Comparison of ENCODE assay signal across 16 cellular contexts in genomic region chr1:164868990-164869389, GRCh38.
DNase-seq lines count a peak whose midpoint lies in the region; ATAC-seq and TF ChIP-seq lines count a peak whose summit lies in the region.
"Had no signal": no experiment of that assay in that cellular context is flagged by ENCODE, and none has a peak within 500 bp of the region (broad histone marks: within the 10 kb centered on the region; RNA-seq: fewer than 3 reads in every experiment).

No MANE protein-coding gene starts in this region.

- H2AFZ ChIP-seq in mammary epithelial cell (ENCODE audit: low read depth, low read length), result no peak overlapping the region

- no peaks in the 10 kb centered on the region for H3K79me2 ChIP-seq in mammary epithelial cell (ENCODE audit: insufficient read depth, low read length)

- intact Hi-C loops in MCF 10A (cut with micrococcal nuclease), result no loop called here
- intact Hi-C loops in breast epithelium (cut with DNase I; ENCODE audit: low total_unique reads), result no loop called here
- intact Hi-C loops in mammary epithelial cell (cut with micrococcal nuclease), result no loop called here
- intact Hi-C loops in prostate gland (cut with DNase I), result no loop called here
- intact Hi-C loops in Right ventricle myocardium inferior (cut with DNase I), result no loop called here

- TF ChIP-seq CTCF in MCF 10A (IDR thresholded peaks at IDR 0.05; ENCODE audit: unreplicated experiment) (no peak), breast epithelium (IDR thresholded peaks at IDR 0.05) (no peak), mammary epithelial cell (conservative IDR thresholded peaks at IDR 0.05 in 1 of 2, IDR thresholded peaks at IDR 0.05 in 1 of 2; ENCODE audit: extremely low read depth in 1 of 2, insufficient read depth in 1 of 2, low read depth in 1 of 2, low read length in 2 of 2) (no peak), epithelial cell of esophagus (IDR thresholded peaks at IDR 0.05; ENCODE audit: insufficient read depth, low read depth, low read length, missing control alignments) (no peak), prostate gland (IDR thresholded peaks at IDR 0.05) (no peak)

- DNase-seq in MCF 10A (ENCODE audit: unreplicated experiment) (peak; percentile 39), breast epithelium (ENCODE audit: low spot score in 2 of 2) (no peak), mammary epithelial cell (peak; percentile 11), epithelial cell of esophagus (ENCODE audit: low read depth) (peak; percentile 41), prostate gland (ENCODE audit: low spot score) (peak; percentile 27), T-cell (no peak), Right ventricle myocardium inferior (ENCODE audit: missing footprints) (no peak), NCI-H446 treated with DMSO at 0.1 percent for 48 hours (lab: John Stamatoyannopoulos, UW) (no peak)
- DNase-seq: C1 segment of cervical spinal cord; Calu3; CD4-positive, alpha-beta memory T cell; COR-L47; DMS53; GF-D8; GOT3; HCEC 1CT had no signal

- H3K27ac ChIP-seq in breast epithelium, result no peak overlapping the region
- H3K27ac ChIP-seq in mammary epithelial cell (ENCODE audit: insufficient read depth, low read depth, low read length), result no peak overlapping the region
- H3K27ac ChIP-seq in prostate gland, result no peak overlapping the region

- H3K4me1 ChIP-seq in breast epithelium (no peaks in the 10 kb centered on the region), mammary epithelial cell (ENCODE audit: insufficient read depth, low read length) (no peaks in the 10 kb centered on the region), prostate gland (replicated peaks) (peaks cover 9% of the 10 kb centered on the region)

- CTCF ChIA-PET in MCF 10A (lab: Yijun Ruan, JAX), result interaction anchor here (0.6 to 1.0 kb wide), 2 partner anchors 51 to 53 kb away, joined by 3 read pairs; no protein-coding TSS in a partner anchor
- CTCF ChIA-PET in mammary epithelial cell (lab: Charles Lee; ENCODE audit: low non-redundant PET), result no interaction called here
- CTCF ChIA-PET in T-cell (lab: Charles Lee), result no interaction called here

- H3K9me3 Mint-ChIP-seq in MCF 10A (ENCODE audit: unreplicated experiment) (no peaks in the 10 kb centered on the region), T-cell (no peaks in the 10 kb centered on the region)

- WGBS in mammary epithelial cell (ENCODE audit: low coverage, missing lambda C conversion rate), result 61% methylated on average over 4 of the region's 4 CpGs
- 61% methylated on average over 4 of the region's 4 CpGs for WGBS in prostate gland

- no peak for ATAC-seq in T-cell (replicated peaks in 1 of 4)
- ATAC-seq in Right ventricle myocardium inferior, result no peak

- in situ Hi-C loops in mammary epithelial cell (cut with MboI; ENCODE audit: low sequenced_read_pairs in 2 of 2), result no loop called here

- POLR2A ChIA-PET in MCF 10A (lab: Yijun Ruan, JAX) (interaction anchor here (0.7 kb wide), 2 partner anchors 9 to 178 kb away, joined by 3 to 4 read pairs; no protein-coding TSS in a partner anchor), T-cell (lab: Charles Lee) (no interaction called here)

- dilution Hi-C loops in mammary epithelial cell (cut with HindIII; ENCODE audit: low sequenced_read_pairs), result no loop called here

- H3K4me3 Mint-ChIP-seq in MCF 10A (ENCODE audit: unreplicated experiment) (no peak overlapping the region), T-cell (no peak overlapping the region)
- H3K4me3 Mint-ChIP-seq: CD4-positive, alpha-beta memory T cell had no signal

- no peaks in the 10 kb centered on the region for H3K4me1 Mint-ChIP-seq in MCF 10A (ENCODE audit: insufficient read depth, unreplicated experiment)
- H3K4me1 Mint-ChIP-seq in T-cell, result no peaks in the 10 kb centered on the region
- H3K4me1 Mint-ChIP-seq: CD4-positive, alpha-beta memory T cell had no signal

- H3K9me3 ChIP-seq in breast epithelium (no peaks in the 10 kb centered on the region), mammary epithelial cell (replicated peaks; ENCODE audit: insufficient read depth, low read length) (no peaks in the 10 kb centered on the region), prostate gland (no peaks in the 10 kb centered on the region)

- TF ChIP-seq POLR2A in breast epithelium (IDR thresholded peaks at IDR 0.05), result no peak
- no peak for TF ChIP-seq POLR2A in prostate gland (IDR thresholded peaks at IDR 0.05)

- peaks cover under 1% of the 10 kb centered on the region for H3K27me3 Mint-ChIP-seq in MCF 10A (ENCODE audit: insufficient read depth, unreplicated experiment)
- no peaks in the 10 kb centered on the region for H3K27me3 Mint-ChIP-seq in T-cell
- H3K27me3 Mint-ChIP-seq: CD4-positive, alpha-beta memory T cell had no signal

- H3K4me3 ChIP-seq in breast epithelium, result no peak overlapping the region
- no peak overlapping the region for H3K4me3 ChIP-seq in mammary epithelial cell (replicated peaks in 1 of 3; ENCODE audit: insufficient read depth in 1 of 3, low read depth in 2 of 3, low read length in 3 of 3)
- H3K4me3 ChIP-seq in epithelial cell of esophagus (ENCODE audit: low read length), result no peak overlapping the region
- H3K4me3 ChIP-seq in prostate gland, result no peak overlapping the region

- no peaks in the 10 kb centered on the region for H3K36me3 Mint-ChIP-seq in MCF 10A (ENCODE audit: insufficient read depth, unreplicated experiment)
- H3K36me3 Mint-ChIP-seq in T-cell, result no peaks in the 10 kb centered on the region
- H3K36me3 Mint-ChIP-seq: CD4-positive, alpha-beta memory T cell had no signal

- no peak overlapping the region for H3K4me2 ChIP-seq in mammary epithelial cell (ENCODE audit: insufficient read depth, low read depth, low read length)

- H3K27ac Mint-ChIP-seq in MCF 10A (ENCODE audit: low read depth, unreplicated experiment) (no peak overlapping the region), T-cell (no peak overlapping the region)
- H3K27ac Mint-ChIP-seq: CD4-positive, alpha-beta memory T cell had no signal

- H3K27me3 ChIP-seq in breast epithelium (no peaks in the 10 kb centered on the region), mammary epithelial cell (ENCODE audit: insufficient read depth, low read length) (no peaks in the 10 kb centered on the region), prostate gland (replicated peaks; ENCODE audit: insufficient read depth) (no peaks in the 10 kb centered on the region)

- BruUV-seq in MCF 10A (replicated peaks; lab: Mats Ljungman, UMichigan) (no TSS peak), mammary epithelial cell (replicated peaks; lab: Mats Ljungman, UMichigan) (no TSS peak)

- no peaks in the 10 kb centered on the region for H3K36me3 ChIP-seq in breast epithelium
- no peaks in the 10 kb centered on the region for H3K36me3 ChIP-seq in mammary epithelial cell (ENCODE audit: insufficient read depth, low read length)
- H3K36me3 ChIP-seq in prostate gland, result no peaks in the 10 kb centered on the region

- no peak overlapping the region for H3K9ac ChIP-seq in mammary epithelial cell (ENCODE audit: insufficient read depth, low read length)

- no peaks in the 10 kb centered on the region for H4K20me1 ChIP-seq in mammary epithelial cell (ENCODE audit: insufficient read depth, low read length)

Comparison
In these comparisons a context has a peak if more than half of its experiments do, and no peak if none do; other contexts are left out.
1. DNase-seq: peak in MCF 10A (single experiment), mammary epithelial cell (single experiment), epithelial cell of esophagus (single experiment) and prostate gland (single experiment); none in breast epithelium (0 of 2), T-cell (0 of 34), Right ventricle myocardium inferior (single experiment) and NCI-H446 treated with DMSO at 0.1 percent for 48 hours (single experiment).